11 cellular contexts compared by ENCODE assay signal in the genomic region with DNA sequence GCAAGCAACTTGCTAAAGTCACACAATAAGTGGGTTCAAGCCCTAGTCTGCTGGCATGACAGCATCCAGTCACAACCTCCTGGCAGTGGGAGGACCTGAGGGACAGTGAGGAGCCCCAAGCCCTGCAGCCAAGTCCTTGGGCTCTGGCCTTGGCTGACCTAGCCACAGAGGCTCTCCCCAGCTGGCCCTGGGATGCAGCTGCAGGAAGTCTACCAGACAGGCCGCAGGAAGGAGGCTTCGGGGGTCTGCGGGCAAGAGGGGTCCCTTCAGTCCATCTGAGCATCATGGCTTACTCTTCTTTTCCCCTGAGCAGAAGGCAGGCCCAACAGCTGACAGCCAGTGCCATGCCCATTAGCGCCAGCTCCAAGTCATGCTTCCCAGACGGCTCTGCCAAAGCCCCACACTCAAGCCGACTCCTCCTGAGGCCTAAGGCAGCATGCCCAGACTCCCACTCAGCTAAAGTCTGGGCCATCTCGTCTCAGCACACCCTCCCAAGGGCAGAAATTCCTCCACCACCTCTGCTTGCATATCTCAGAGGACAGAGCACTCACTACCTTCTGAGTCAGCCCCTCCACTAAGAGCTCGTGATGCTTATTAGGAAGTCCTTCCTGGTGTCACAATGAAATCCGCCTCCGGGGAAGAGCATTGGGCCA. TPM values are rescaled to one million over a fixed set of nuclear protein-coding genes. Genes with fewer than 3 reads are reported as not detected.
DNase-seq lines count a peak whose midpoint lies in the region; ATAC-seq and TF ChIP-seq lines count a peak whose summit lies in the region.
"Had no signal": no experiment of that assay in that cellular context is flagged by ENCODE, and none has a peak within 500 bp of the region (broad histone marks: within the 10 kb centered on the region; RNA-seq: fewer than 3 reads in every experiment).

No MANE protein-coding gene starts in this region.

- H3K36me3 ChIP-seq in esophagus squamous epithelium (no peaks in the 10 kb centered on the region), transverse colon (no peaks in the 10 kb centered on the region)

- 50 to 90% methylated on average over 1 to 5 of the region's 10 CpGs for WGBS in esophagus squamous epithelium, 2 donors
- 69 to 89% methylated on average over 3 to 10 of the region's 10 CpGs for WGBS in transverse colon (ENCODE audit: low coverage in 1 of 2), 2 donors

- in situ Hi-C loops in transverse colon (cut with MboI; ENCODE audit: low pct_ligation_motif_present in 1 of 4, low pct_unique_long_range_greater_than_20kb in 1 of 4, low sequenced_read_pairs in 3 of 4) = no loop called here

- H3K9me3 ChIP-seq in esophagus squamous epithelium = no peaks in the 10 kb centered on the region
- no peaks in the 10 kb centered on the region for H3K9me3 ChIP-seq in transverse colon

- TF ChIP-seq CTCF in esophagus squamous epithelium (IDR thresholded peaks at IDR 0.05) = no peak
- no peak for TF ChIP-seq CTCF in transverse colon (IDR thresholded peaks at IDR 0.05)

- TF ChIP-seq EP300 in transverse colon (IDR thresholded peaks at IDR 0.05; ENCODE audit: low read depth) = no peak

- H3K4me1 ChIP-seq in esophagus squamous epithelium (peaks cover 0 to 53% (median 24%) of the 10 kb centered on the region in 3 donors), transverse colon (peaks cover 10 to 27% (median 19%) of the 10 kb centered on the region in 4 donors)

- H3K27me3 ChIP-seq in esophagus squamous epithelium (peaks cover 0 to 26% (median 0%) of the 10 kb centered on the region in 4 donors), transverse colon (no peaks in the 10 kb centered on the region)

- peak; percentile 57 for DNase-seq in NCI-H82 (lab: John Stamatoyannopoulos, UW)
- no peak for DNase-seq in NCI-H82 treated with DMSO at 0.1 percent for 48 hours (lab: John Stamatoyannopoulos, UW; ENCODE audit: unreplicated experiment)
- DNase-seq in esophagus squamous epithelium (lab: John Stamatoyannopoulos, UW) = no peak
- peak; percentile 82 for DNase-seq in myocyte (ENCODE audit: low read depth)
- DNase-seq in transverse colon = no peak
- DNase-seq in NCI-H2029 treated with DMSO at 0.1 percent for 48 hours (lab: John Stamatoyannopoulos, UW) = no peak
- DNase-seq: ACHN, amniotic stem cell had no signal

- intact Hi-C loops in esophagus squamous epithelium (cut with DNase I) (no loop called here), transverse colon (cut with DNase I; ENCODE audit: low total_unique reads) (no loop called here)

- ATAC-seq in HG02852 (IDR thresholded peaks at IDR 0.05; ENCODE audit: unreplicated experiment) = no peak
- ATAC-seq in HG02678 (IDR thresholded peaks at IDR 0.05; ENCODE audit: unreplicated experiment) = no peak

- H3K27ac ChIP-seq in esophagus squamous epithelium (peak overlapping the region in 3 of 4 donors; percentile 62 to 76 (median 75)), transverse colon (peak overlapping the region in 3 of 4 donors; percentile 52 to 67 (median 61))

- TF ChIP-seq POLR2A in esophagus squamous epithelium (IDR thresholded peaks at IDR 0.05) (no peak), transverse colon (IDR thresholded peaks at IDR 0.05) (no peak)

- no peak overlapping the region for H3K4me3 ChIP-seq in esophagus squamous epithelium
- no peak overlapping the region for H3K4me3 ChIP-seq in transverse colon

RNA-seq across cellular contexts. Expression of a gene that starts 20.1 kb away (rescaled TPM):
- under 1 TPM in 1 of 4 donors, not detected in 3; 0.57 TPM for total RNA-seq in esophagus squamous epithelium
- total RNA-seq in myocyte = 0.21 and 0.29 TPM in 2 replicates
- polyA plus RNA-seq in myocyte (2012) = 0.20 TPM
- total RNA-seq in transverse colon = 1 to 10 TPM in 3 of 4 donors, not detected in 1; 1.1 to 1.6 (median 1.6) TPM
- total RNA-seq: pulmonary artery endothelial cell had no signal

Comparison
In these comparisons a context has a peak if more than half of its experiments do, and no peak if none do; other contexts are left out.
1. DNase-seq: peak in NCI-H82 (single experiment) and myocyte (single experiment); none in NCI-H82 treated with DMSO at 0.1 percent for 48 hours (single experiment), esophagus squamous epithelium (single experiment), transverse colon (single experiment) and NCI-H2029 treated with DMSO at 0.1 percent for 48 hours (single experiment).